Comparison of ENCODE assay signal across 8 cellular contexts in the genomic region with DNA sequence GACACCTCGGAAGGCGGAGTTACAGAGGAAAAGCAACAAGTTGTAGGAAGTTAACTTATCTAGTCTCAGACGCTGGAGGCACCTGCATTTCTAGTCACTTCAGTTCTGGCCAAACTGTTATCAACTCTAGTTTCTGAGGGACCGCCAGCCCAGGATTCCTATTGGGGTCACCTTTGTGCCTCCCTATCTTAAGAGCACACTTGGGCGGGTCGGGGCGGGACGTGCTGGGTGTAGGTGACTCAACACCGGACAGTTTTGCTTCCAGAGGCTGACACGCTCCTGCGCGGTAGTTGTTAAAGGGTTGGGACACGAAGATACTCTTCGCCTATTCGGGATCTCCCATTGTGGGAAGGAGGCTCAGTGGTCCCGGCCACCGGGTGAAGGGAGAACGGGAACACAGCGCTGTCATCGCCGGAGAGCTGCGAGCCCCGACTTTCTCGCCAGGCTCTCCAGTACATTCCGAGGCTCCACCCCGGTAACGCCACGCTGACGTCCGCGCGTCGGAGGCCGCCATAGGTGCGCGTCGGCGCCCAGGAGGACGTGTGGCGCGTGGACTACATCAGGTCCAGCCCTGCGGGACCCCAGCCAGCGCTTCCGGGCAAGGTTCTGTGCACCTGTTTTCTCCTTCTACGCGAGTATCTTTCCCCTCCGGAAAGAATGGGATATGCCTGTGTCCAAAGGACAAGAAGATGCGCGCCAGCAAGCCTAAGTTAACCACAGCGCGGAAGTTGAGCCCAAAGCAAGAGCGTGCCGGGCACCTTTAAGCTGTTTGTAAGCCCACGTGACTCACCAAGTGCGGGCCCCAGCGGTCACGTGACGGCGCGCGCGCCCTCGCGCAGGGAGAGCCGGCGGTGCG. TPM values are rescaled to one million over a fixed set of nuclear protein-coding genes. Genes with fewer than 3 reads are reported as not detected.
DNase-seq lines count a peak whose midpoint lies in the region; ATAC-seq and TF ChIP-seq lines count a peak whose summit lies in the region.

Gene KDM4C (plus strand): TSS at position 842 of the 856 bp plus-strand sequence. CDS start 35,016 bp downstream, outside the sequence.

- TF ChIP-seq POLR2A in prostate gland (IDR thresholded peaks at IDR 0.05) = peak; percentile 91

- no peak for TF ChIP-seq CTCF in GM13977 (IDR thresholded peaks at IDR 0.05; ENCODE audit: extremely low read depth, insufficient read depth, missing control alignments)
- no peak for TF ChIP-seq CTCF in left ventricle myocardium inferior (IDR thresholded peaks at IDR 0.05; ENCODE audit: borderline replicate concordance)
- TF ChIP-seq CTCF in prostate gland (IDR thresholded peaks at IDR 0.05) = no peak

- under 1% methylated on average over 66 of the region's 67 CpGs for WGBS in prostate gland

- peak; percentile 84 for DNase-seq in GM13977 (ENCODE audit: low spot score)
- DNase-seq in NCI-H1436 treated with DMSO at 0.1 percent for 48 hours (lab: John Stamatoyannopoulos, UW) = peak; percentile 81
- peak; percentile 95 for DNase-seq in left ventricle myocardium inferior
- DNase-seq in prostate gland (ENCODE audit: low spot score) = peak; percentile 96
- DNase-seq in ureter (ENCODE audit: low spot score) = peak; percentile 91

- no peaks in the 10 kb centered on the region for H3K36me3 ChIP-seq in left ventricle myocardium inferior
- H3K36me3 ChIP-seq in prostate gland = no peaks in the 10 kb centered on the region

- H3K4me1 ChIP-seq in left ventricle myocardium inferior (peaks cover 44% of the 10 kb centered on the region), prostate gland (replicated peaks) (no peaks in the 10 kb centered on the region)

- in situ Hi-C loops in GM13977 (cut with MboI; ENCODE audit: low pct_unique_long_range_greater_than_20kb, low sequenced_read_pairs, unreplicated experiment) = no loop called here

- intact Hi-C loops in T-helper 1 cell treated with Interleukin-12 subunit alpha and Interleukin-12 subunit beta and Interleukin-4 antibody, amounts not matched to agents 30 ng/mL and 1 ng/mL, for 36 hours (cut with micrococcal nuclease) = loop anchor here (1.0 to 10.0 kb wide), 15 partner anchors 41 to 1219 kb away; partner anchors contain the start of genes DMAC1, ERMP1, RANBP6 and RIC1
- intact Hi-C loops in left ventricle myocardium inferior (cut with micrococcal nuclease) (no loop called here), prostate gland (cut with DNase I) (loop anchor here (5.0 kb wide), 1 partner anchor 345 kb away; the partner anchor contains the start of gene UHRF2)

- H3K9me3 ChIP-seq in left ventricle myocardium inferior (replicated peaks) = no peaks in the 10 kb centered on the region
- no peaks in the 10 kb centered on the region for H3K9me3 ChIP-seq in prostate gland

- H3K27ac ChIP-seq in angular gyrus (ENCODE audit: low read depth, low read length) (peak within 1 kb of the TSS; percentile 98), left ventricle myocardium inferior (replicated peaks) (peak within 1 kb of the TSS; percentile 98), prostate gland (peak within 1 kb of the TSS; percentile 95 to 98)

- ATAC-seq in HG02852 (IDR thresholded peaks at IDR 0.05; ENCODE audit: unreplicated experiment) = peak; percentile 82

- H3K4me3 ChIP-seq in left ventricle myocardium inferior (peak within 1 kb of the TSS; percentile 91), prostate gland (peak within 1 kb of the TSS; percentile 92 to 97)

- H3K27me3 ChIP-seq in left ventricle myocardium inferior (ENCODE audit: low read depth) (no peaks in the 10 kb centered on the region), prostate gland (replicated peaks; ENCODE audit: insufficient read depth) (no peaks in the 10 kb centered on the region)

RNA-seq across cellular contexts. Expression of gene KDM4C, which starts in this region (rescaled TPM):
- total RNA-seq in T-helper 1 cell treated with Interleukin-12 subunit alpha and Interleukin-12 subunit beta and Interleukin-4 antibody, amounts not matched to agents 30 ng/mL and 1 ng/mL, for 36 hours = 54.3 and 60.0 TPM in 2 replicates
- 14.1 TPM for total RNA-seq in left ventricle myocardium inferior
- 10 to 100 TPM; 18.1 to 27.7 TPM for total RNA-seq in prostate gland
- 76.8 TPM for total RNA-seq in ureter

Comparison
In these comparisons a context has a peak if more than half of its experiments do, and no peak if none do; other contexts are left out.
1. Peak in every context shown above with its lines: DNase-seq, ATAC-seq, H3K4me3 ChIP-seq and H3K27ac ChIP-seq.